Comparison of ENCODE assay signal across 1 cellular context in genomic region chr10:73627300-73627699, GRCh38.
TF ChIP-seq lines count a peak whose summit lies in the region.

No MANE protein-coding gene starts in this region.

TF ChIP-seq in neural cell, 6 proteins besides CTCF, POLR2A, EP300 and RAD21:
- no peak for TF ChIP-seq POLR2AphosphoS5 (IDR thresholded peaks at IDR 0.05)
- TF ChIP-seq EZH2 (IDR thresholded peaks at IDR 0.05; ENCODE audit: borderline replicate concordance, insufficient read depth, low read length, poor library complexity, severe bottlenecking): no peak
- no peak for TF ChIP-seq SMC3 (conservative IDR thresholded peaks at IDR 0.05; ENCODE audit: poor library complexity)
- no peak for TF ChIP-seq MXI1 (conservative IDR thresholded peaks at IDR 0.05; ENCODE audit: poor library complexity, severe bottlenecking)
- TF ChIP-seq, protein P1, sequence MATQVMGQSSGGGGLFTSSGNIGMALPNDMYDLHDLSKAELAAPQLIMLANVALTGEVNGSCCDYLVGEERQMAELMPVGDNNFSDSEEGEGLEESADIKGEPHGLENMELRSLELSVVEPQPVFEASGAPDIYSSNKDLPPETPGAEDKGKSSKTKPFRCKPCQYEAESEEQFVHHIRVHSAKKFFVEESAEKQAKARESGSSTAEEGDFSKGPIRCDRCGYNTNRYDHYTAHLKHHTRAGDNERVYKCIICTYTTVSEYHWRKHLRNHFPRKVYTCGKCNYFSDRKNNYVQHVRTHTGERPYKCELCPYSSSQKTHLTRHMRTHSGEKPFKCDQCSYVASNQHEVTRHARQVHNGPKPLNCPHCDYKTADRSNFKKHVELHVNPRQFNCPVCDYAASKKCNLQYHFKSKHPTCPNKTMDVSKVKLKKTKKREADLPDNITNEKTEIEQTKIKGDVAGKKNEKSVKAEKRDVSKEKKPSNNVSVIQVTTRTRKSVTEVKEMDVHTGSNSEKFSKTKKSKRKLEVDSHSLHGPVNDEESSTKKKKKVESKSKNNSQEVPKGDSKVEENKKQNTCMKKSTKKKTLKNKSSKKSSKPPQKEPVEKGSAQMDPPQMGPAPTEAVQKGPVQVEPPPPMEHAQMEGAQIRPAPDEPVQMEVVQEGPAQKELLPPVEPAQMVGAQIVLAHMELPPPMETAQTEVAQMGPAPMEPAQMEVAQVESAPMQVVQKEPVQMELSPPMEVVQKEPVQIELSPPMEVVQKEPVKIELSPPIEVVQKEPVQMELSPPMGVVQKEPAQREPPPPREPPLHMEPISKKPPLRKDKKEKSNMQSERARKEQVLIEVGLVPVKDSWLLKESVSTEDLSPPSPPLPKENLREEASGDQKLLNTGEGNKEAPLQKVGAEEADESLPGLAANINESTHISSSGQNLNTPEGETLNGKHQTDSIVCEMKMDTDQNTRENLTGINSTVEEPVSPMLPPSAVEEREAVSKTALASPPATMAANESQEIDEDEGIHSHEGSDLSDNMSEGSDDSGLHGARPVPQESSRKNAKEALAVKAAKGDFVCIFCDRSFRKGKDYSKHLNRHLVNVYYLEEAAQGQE (IDR thresholded peaks at IDR 0.05; ENCODE audit: borderline replicate concordance): no peak
- no peak for TF ChIP-seq TAF1 (IDR thresholded peaks at IDR 0.05; ENCODE audit: low read depth)
